In the genomic region with DNA sequence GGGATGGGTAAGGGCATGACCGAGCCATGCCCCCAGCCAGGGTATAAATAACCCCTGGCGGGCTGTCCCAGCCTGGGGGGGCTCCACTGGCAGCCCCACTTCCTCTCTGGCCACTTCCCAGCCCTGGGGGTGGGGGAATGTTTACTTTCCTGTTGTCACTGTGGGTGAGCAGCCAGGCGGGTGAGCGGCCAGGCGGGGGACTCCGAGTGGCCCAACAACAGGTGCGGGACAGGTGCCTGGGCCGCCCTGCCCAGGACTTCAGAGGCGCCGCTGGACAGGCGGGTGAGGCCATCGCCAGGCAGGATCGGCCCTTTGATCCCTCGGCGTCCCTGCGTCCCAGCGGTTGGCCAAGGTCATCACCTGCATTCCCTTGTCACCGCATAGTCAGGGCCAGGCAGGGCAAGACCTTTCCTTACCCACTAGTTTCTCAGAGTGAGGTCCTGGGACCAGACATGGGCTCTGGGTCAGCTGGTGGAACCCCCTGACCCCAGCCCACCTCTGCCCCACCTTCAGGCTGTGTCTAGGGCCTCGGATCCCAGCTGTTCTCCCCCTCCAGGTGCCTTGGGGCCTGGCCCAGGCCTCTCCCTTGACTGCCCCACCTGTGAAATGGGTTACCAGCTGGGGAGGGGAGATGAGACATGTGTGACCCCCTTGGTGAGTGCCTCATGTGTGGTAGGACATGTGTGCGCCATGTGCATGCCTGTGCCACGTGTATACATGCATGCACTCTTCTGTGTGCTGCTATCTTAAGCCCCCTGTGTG, we compare ENCODE assay signal across 1 cellular context.
A peak's percentile ranks its signal among the peaks of the same experiment; 100 is the strongest.
TF ChIP-seq lines count a peak whose summit lies in the region.

No MANE protein-coding gene starts in this region.

TF ChIP-seq in HepG2, 621 proteins besides CTCF, POLR2A, EP300 and RAD21 (continued from another document and continues in another):
- TF ChIP-seq ELF4 (CRISPR knock-in tag; IDR thresholded peaks at IDR 0.05; ENCODE audit: borderline replicate concordance) (no peak), TGIF2 (CRISPR knock-in tag; IDR thresholded peaks at IDR 0.05) (0 out of 2 replicates have a peak, but pooled peaks have one; percentile 59), ASH2L (IDR thresholded peaks at IDR 0.05; ENCODE audit: insufficient read length, low read depth, low read length) (peak; percentile 77), KMT2B (CRISPR knock-in tag; IDR thresholded peaks at IDR 0.05) (peak; percentile 73), ZNF33B (CRISPR knock-in tag; IDR thresholded peaks at IDR 0.05) (peak; percentile 32; the same call in 1 of the 2 replicates), NCOA1 (CRISPR knock-in tag; IDR thresholded peaks at IDR 0.05) (peak; percentile 82), KMT2A (CRISPR knock-in tag; IDR thresholded peaks at IDR 0.05) (peak; percentile 76), FOXA3 (CRISPR knock-in tag; IDR thresholded peaks at IDR 0.05) (peak; percentile 95), ZNF546 (CRISPR knock-in tag; conservative IDR thresholded peaks at IDR 0.05) (0 out of 2 replicates have a peak, but pooled peaks have one; percentile 81), HNF4G (IDR thresholded peaks at IDR 0.05; ENCODE audit: borderline replicate concordance, low read depth, low read length) (peak; percentile 84), HNF4G (CRISPR knock-in tag; IDR thresholded peaks at IDR 0.05; ENCODE audit: borderline replicate concordance, low read depth) (peak; percentile 86), ZNF160 (CRISPR knock-in tag; IDR thresholded peaks at IDR 0.05) (no peak; the same call in 1 of the 2 replicates), ZNF44 (CRISPR knock-in tag; IDR thresholded peaks at IDR 0.05) (0 out of 2 replicates have a peak, but pooled peaks have one; percentile 57), ZFP90 (CRISPR knock-in tag; IDR thresholded peaks at IDR 0.05; ENCODE audit: borderline replicate concordance) (peak; percentile 70; the same call in 1 of the 2 replicates), HDAC6 (IDR thresholded peaks at IDR 0.05; ENCODE audit: low read depth, low read length) (no peak), NONO (IDR thresholded peaks at IDR 0.05) (no peak), NONO (CRISPR knock-in tag; conservative IDR thresholded peaks at IDR 0.05) (peak; percentile 90), ZNF446 (CRISPR knock-in tag; IDR thresholded peaks at IDR 0.05) (no peak), ZNF746 (CRISPR knock-in tag; IDR thresholded peaks at IDR 0.05) (peak; percentile 100), HNRNPLL (IDR thresholded peaks at IDR 0.05; ENCODE audit: low read depth, low read length, poor library complexity, severe bottlenecking) (peak; percentile 47), KLF9 (CRISPR knock-in tag; IDR thresholded peaks at IDR 0.05; ENCODE audit: low read depth) (peak; percentile 69; the same call in 1 of the 2 replicates), JDP2 (CRISPR knock-in tag; IDR thresholded peaks at IDR 0.05; ENCODE audit: borderline replicate concordance) (no peak), ESRRA (CRISPR knock-in tag; IDR thresholded peaks at IDR 0.05; ENCODE audit: low read depth) (peak; percentile 100), PAWR (CRISPR knock-in tag; IDR thresholded peaks at IDR 0.05; ENCODE audit: borderline replicate concordance) (no peak), SRSF1 (optimal IDR thresholded peaks at IDR 0.05; ENCODE audit: low read depth, low read length) (peak; percentile 83), ZNF460 (CRISPR knock-in tag; IDR thresholded peaks at IDR 0.05; ENCODE audit: borderline replicate concordance) (peak; percentile 39; the same call in 1 of the 2 replicates), ZNF782 (CRISPR knock-in tag; IDR thresholded peaks at IDR 0.05; ENCODE audit: borderline replicate concordance) (no peak; the same call in 1 of the 2 replicates), ZNF510 (CRISPR knock-in tag; IDR thresholded peaks at IDR 0.05; ENCODE audit: low read depth) (peak; percentile 59; the same call in 1 of the 2 replicates), ZBTB3 (CRISPR knock-in tag; IDR thresholded peaks at IDR 0.05; ENCODE audit: borderline replicate concordance, low read depth) (peak; percentile 81; the same call in 1 of the 2 replicates), SNRNP70 (IDR thresholded peaks at IDR 0.05; ENCODE audit: low read depth, low read length) (no peak), RORA (CRISPR knock-in tag; IDR thresholded peaks at IDR 0.05) (no peak), ZNF883 (CRISPR knock-in tag; IDR thresholded peaks at IDR 0.05; ENCODE audit: not compliant biosample characterization) (no peak), KLF15 (CRISPR knock-in tag; IDR thresholded peaks at IDR 0.05; ENCODE audit: borderline replicate concordance) (no peak; the same call in 1 of the 2 replicates), JUND (CRISPR knock-in tag; IDR thresholded peaks at IDR 0.05) (peak; percentile 91), TEAD2 (CRISPR knock-in tag; IDR thresholded peaks at IDR 0.05) (no peak), ZNF124 (CRISPR knock-in tag; IDR thresholded peaks at IDR 0.05) (peak; percentile 94), ZNF337 (CRISPR knock-in tag; IDR thresholded peaks at IDR 0.05; ENCODE audit: borderline replicate concordance, low read depth) (peak; percentile 81; the same call in 1 of the 2 replicates), SAFB2 (CRISPR knock-in tag; IDR thresholded peaks at IDR 0.05; ENCODE audit: borderline replicate concordance, low read depth) (peak; percentile 76; the same call in 1 of the 2 replicates), SNAPC2 (CRISPR knock-in tag; IDR thresholded peaks at IDR 0.05) (peak; percentile 84; the same call in 1 of the 2 replicates), AHR (CRISPR knock-in tag; IDR thresholded peaks at IDR 0.05) (peak; percentile 98), MED13 (CRISPR knock-in tag; IDR thresholded peaks at IDR 0.05) (peak; percentile 86; the same call in 1 of the 2 replicates), NBN (conservative IDR thresholded peaks at IDR 0.05) (no peak), THYN1 (CRISPR knock-in tag; IDR thresholded peaks at IDR 0.05; ENCODE audit: borderline replicate concordance, low read depth) (no peak), TMF1 (CRISPR knock-in tag; IDR thresholded peaks at IDR 0.05; ENCODE audit: low read depth) (no peak), ZNF451 (CRISPR knock-in tag; IDR thresholded peaks at IDR 0.05) (peak; percentile 92), KDM5A (IDR thresholded peaks at IDR 0.05; ENCODE audit: borderline replicate concordance, low read length) (peak; percentile 36; the same call in 1 of the 2 replicates)
- TF ChIP-seq, protein P1, sequence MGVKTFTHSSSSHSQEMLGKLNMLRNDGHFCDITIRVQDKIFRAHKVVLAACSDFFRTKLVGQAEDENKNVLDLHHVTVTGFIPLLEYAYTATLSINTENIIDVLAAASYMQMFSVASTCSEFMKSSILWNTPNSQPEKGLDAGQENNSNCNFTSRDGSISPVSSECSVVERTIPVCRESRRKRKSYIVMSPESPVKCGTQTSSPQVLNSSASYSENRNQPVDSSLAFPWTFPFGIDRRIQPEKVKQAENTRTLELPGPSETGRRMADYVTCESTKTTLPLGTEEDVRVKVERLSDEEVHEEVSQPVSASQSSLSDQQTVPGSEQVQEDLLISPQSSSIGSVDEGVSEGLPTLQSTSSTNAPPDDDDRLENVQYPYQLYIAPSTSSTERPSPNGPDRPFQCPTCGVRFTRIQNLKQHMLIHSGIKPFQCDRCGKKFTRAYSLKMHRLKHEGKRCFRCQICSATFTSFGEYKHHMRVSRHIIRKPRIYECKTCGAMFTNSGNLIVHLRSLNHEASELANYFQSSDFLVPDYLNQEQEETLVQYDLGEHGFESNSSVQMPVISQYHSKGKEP (CRISPR knock-in tag; IDR thresholded peaks at IDR 0.05) = no peak
- TF ChIP-seq, protein P2, sequence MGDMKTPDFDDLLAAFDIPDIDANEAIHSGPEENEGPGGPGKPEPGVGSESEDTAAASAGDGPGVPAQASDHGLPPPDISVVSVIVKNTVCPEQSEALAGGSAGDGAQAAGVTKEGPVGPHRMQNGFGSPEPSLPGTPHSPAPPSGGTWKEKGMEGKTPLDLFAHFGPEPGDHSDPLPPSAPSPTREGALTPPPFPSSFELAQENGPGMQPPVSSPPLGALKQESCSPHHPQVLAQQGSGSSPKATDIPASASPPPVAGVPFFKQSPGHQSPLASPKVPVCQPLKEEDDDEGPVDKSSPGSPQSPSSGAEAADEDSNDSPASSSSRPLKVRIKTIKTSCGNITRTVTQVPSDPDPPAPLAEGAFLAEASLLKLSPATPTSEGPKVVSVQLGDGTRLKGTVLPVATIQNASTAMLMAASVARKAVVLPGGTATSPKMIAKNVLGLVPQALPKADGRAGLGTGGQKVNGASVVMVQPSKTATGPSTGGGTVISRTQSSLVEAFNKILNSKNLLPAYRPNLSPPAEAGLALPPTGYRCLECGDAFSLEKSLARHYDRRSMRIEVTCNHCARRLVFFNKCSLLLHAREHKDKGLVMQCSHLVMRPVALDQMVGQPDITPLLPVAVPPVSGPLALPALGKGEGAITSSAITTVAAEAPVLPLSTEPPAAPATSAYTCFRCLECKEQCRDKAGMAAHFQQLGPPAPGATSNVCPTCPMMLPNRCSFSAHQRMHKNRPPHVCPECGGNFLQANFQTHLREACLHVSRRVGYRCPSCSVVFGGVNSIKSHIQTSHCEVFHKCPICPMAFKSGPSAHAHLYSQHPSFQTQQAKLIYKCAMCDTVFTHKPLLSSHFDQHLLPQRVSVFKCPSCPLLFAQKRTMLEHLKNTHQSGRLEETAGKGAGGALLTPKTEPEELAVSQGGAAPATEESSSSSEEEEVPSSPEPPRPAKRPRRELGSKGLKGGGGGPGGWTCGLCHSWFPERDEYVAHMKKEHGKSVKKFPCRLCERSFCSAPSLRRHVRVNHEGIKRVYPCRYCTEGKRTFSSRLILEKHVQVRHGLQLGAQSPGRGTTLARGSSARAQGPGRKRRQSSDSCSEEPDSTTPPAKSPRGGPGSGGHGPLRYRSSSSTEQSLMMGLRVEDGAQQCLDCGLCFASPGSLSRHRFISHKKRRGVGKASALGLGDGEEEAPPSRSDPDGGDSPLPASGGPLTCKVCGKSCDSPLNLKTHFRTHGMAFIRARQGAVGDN (CRISPR knock-in tag; IDR thresholded peaks at IDR 0.05) = peak; percentile 96
- TF ChIP-seq, protein P3, sequence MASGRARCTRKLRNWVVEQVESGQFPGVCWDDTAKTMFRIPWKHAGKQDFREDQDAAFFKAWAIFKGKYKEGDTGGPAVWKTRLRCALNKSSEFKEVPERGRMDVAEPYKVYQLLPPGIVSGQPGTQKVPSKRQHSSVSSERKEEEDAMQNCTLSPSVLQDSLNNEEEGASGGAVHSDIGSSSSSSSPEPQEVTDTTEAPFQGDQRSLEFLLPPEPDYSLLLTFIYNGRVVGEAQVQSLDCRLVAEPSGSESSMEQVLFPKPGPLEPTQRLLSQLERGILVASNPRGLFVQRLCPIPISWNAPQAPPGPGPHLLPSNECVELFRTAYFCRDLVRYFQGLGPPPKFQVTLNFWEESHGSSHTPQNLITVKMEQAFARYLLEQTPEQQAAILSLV (CRISPR knock-in tag; IDR thresholded peaks at IDR 0.05; ENCODE audit: borderline replicate concordance) = peak; percentile 93; the same call in 1 of the 2 replicates
- TF ChIP-seq, protein P4, sequence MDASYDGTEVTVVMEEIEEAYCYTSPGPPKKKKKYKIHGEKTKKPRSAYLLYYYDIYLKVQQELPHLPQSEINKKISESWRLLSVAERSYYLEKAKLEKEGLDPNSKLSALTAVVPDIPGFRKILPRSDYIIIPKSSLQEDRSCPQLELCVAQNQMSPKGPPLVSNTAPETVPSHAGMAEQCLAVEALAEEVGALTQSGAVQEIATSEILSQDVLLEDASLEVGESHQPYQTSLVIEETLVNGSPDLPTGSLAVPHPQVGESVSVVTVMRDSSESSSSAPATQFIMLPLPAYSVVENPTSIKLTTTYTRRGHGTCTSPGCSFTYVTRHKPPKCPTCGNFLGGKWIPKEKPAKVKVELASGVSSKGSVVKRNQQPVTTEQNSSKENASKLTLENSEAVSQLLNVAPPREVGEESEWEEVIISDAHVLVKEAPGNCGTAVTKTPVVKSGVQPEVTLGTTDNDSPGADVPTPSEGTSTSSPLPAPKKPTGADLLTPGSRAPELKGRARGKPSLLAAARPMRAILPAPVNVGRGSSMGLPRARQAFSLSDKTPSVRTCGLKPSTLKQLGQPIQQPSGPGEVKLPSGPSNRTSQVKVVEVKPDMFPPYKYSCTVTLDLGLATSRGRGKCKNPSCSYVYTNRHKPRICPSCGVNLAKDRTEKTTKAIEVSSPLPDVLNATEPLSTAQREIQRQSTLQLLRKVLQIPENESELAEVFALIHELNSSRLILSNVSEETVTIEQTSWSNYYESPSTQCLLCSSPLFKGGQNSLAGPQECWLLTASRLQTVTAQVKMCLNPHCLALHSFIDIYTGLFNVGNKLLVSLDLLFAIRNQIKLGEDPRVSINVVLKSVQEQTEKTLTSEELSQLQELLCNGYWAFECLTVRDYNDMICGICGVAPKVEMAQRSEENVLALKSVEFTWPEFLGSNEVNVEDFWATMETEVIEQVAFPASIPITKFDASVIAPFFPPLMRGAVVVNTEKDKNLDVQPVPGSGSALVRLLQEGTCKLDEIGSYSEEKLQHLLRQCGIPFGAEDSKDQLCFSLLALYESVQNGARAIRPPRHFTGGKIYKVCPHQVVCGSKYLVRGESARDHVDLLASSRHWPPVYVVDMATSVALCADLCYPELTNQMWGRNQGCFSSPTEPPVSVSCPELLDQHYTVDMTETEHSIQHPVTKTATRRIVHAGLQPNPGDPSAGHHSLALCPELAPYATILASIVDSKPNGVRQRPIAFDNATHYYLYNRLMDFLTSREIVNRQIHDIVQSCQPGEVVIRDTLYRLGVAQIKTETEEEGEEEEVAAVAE (CRISPR knock-in tag; IDR thresholded peaks at IDR 0.05; ENCODE audit: borderline replicate concordance) = peak; percentile 85
- TF ChIP-seq, protein P5, sequence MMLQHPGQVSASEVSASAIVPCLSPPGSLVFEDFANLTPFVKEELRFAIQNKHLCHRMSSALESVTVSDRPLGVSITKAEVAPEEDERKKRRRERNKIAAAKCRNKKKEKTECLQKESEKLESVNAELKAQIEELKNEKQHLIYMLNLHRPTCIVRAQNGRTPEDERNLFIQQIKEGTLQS (CRISPR knock-in tag; IDR thresholded peaks at IDR 0.05) = peak; percentile 91
- TF ChIP-seq, protein P6, sequence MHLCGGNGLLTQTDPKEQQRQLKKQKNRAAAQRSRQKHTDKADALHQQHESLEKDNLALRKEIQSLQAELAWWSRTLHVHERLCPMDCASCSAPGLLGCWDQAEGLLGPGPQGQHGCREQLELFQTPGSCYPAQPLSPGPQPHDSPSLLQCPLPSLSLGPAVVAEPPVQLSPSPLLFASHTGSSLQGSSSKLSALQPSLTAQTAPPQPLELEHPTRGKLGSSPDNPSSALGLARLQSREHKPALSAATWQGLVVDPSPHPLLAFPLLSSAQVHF (CRISPR knock-in tag; IDR thresholded peaks at IDR 0.05) = no peak
- TF ChIP-seq, protein P7, sequence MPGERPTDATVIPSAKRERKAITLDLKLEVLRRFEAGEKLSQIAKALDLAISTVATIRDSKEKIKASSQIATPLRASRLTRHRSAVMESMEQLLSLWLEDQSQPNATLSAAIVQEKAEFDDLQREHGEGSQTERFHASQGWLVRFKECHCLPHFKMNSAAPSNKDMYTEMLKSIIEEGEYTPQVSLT (CRISPR knock-in tag; IDR thresholded peaks at IDR 0.05; ENCODE audit: borderline replicate concordance, low read depth) = no peak
- TF ChIP-seq, protein P8, sequence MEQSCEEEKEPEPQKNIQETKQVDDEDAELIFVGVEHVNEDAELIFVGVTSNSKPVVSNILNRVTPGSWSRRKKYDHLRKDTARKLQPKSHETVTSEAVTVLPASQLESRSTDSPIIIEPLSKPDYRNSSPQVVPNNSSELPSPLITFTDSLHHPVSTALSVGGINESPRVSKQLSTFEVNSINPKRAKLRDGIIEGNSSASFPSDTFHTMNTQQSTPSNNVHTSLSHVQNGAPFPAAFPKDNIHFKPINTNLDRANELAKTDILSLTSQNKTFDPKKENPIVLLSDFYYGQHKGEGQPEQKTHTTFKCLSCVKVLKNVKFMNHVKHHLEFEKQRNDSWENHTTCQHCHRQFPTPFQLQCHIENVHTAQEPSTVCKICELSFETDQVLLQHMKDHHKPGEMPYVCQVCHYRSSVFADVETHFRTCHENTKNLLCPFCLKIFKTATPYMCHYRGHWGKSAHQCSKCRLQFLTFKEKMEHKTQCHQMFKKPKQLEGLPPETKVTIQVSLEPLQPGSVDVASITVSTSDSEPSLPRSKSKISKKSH (CRISPR knock-in tag; IDR thresholded peaks at IDR 0.05; ENCODE audit: borderline replicate concordance) = peak; percentile 82; the same call in 1 of the 2 replicates
